8 cellular contexts compared by ENCODE assay signal in genomic region chr17:77316191-77316641, GRCh38.
A peak's percentile ranks its signal among the peaks of the same experiment; 100 is the strongest.
DNase-seq lines count a peak whose midpoint lies in the region; ATAC-seq, FAIRE-seq and TF ChIP-seq lines count a peak whose summit lies in the region.
"Had no signal": no experiment of that assay in that cellular context is flagged by ENCODE, and none has a peak within 500 bp of the region (broad histone marks: within the 10 kb centered on the region; RNA-seq: fewer than 3 reads in every experiment).

No MANE protein-coding gene starts in this region.

- H3K27ac ChIP-seq in HepG2 (ENCODE audit: extremely low read length, insufficient read depth, low read length): peak overlapping the region; percentile 52
- peak overlapping the region; percentile 22 to 64 (median 56) for H3K27ac ChIP-seq in upper lobe of left lung

- TF ChIP-seq EP300 in HepG2 (IDR thresholded peaks at IDR 0.05; ENCODE audit: low read depth in 2 of 2, low read length in 2 of 2): no peak
- no peak for TF ChIP-seq EP300 in HepG2 (CRISPR knock-in tag; IDR thresholded peaks at IDR 0.05; ENCODE audit: borderline replicate concordance)
- TF ChIP-seq EP300 in upper lobe of left lung (IDR thresholded peaks at IDR 0.05): no peak

- intact Hi-C loops in HepG2 (cut with micrococcal nuclease; ENCODE audit: unreplicated experiment): no loop called here

- peak; percentile 66 to 76 for DNase-seq in cardiac fibroblast (ENCODE audit: low read depth in 2 of 2)
- DNase-seq in HepG2 (ENCODE audit: low spot score): no peak
- peak in 1 of 2 donors; percentile 60 for DNase-seq in upper lobe of left lung
- DNase-seq in GM13976 (ENCODE audit: low spot score): no peak
- no peak for DNase-seq in RPMI8226
- DNase-seq in NCI-H1436 (lab: John Stamatoyannopoulos, UW): no peak
- DNase-seq: activated CD4-positive, alpha-beta T cell treated with anti-CD3 and anti-CD28 coated beads for 4 hours had no signal

- ATAC-seq in HepG2 (peak; percentile 67), upper lobe of left lung (ENCODE audit: low FRiP score in 2 of 2) (peak; percentile 42 to 45)

- TF ChIP-seq RAD21 in HepG2 (CRISPR knock-in tag; IDR thresholded peaks at IDR 0.05): no peak

- H3K36me3 ChIP-seq in HepG2 (replicated peaks in 1 of 2; ENCODE audit: control insufficient read depth in 1 of 2, insufficient read depth in 2 of 2, low read length in 2 of 2) (peaks cover 30 to 71% of the 10 kb centered on the region in 2 experiments), upper lobe of left lung (no peaks in the 10 kb centered on the region)

- H3K9me3 ChIP-seq in HepG2 (ENCODE audit: low read length) (no peaks in the 10 kb centered on the region), upper lobe of left lung (no peaks in the 10 kb centered on the region)

- H4K20me1 ChIP-seq in HepG2 (ENCODE audit: insufficient read depth, low read length): peaks cover 57% of the 10 kb centered on the region; the same call in 1 of the 2 replicates

- H3K27ac Mint-ChIP-seq in IgD-negative memory B cell: peak overlapping the region in 2 of 3 donors; percentile 27 to 39

- H3K79me2 ChIP-seq in HepG2 (ENCODE audit: insufficient read depth, low read length): peaks cover 80% of the 10 kb centered on the region

- H2AFZ ChIP-seq in HepG2 (ENCODE audit: low read length): no peak overlapping the region

- H3K4me3 Mint-ChIP-seq in IgD-negative memory B cell: peak overlapping the region in 1 of 4 donors; percentile 57

- no peak for FAIRE-seq in HepG2 (lab: Jason Lieb, UNC)

- peaks cover 41 to 44% (median 41%) of the 10 kb centered on the region in 3 donors for H3K4me1 Mint-ChIP-seq in IgD-negative memory B cell

- no peaks in the 10 kb centered on the region for H3K9me3 Mint-ChIP-seq in IgD-negative memory B cell

- H3K27me3 ChIP-seq in HepG2 (ENCODE audit: control insufficient read depth in 1 of 2, insufficient read depth in 2 of 2, low read length in 2 of 2) (no peaks in the 10 kb centered on the region), upper lobe of left lung (no peaks in the 10 kb centered on the region)

- H3K27me3 Mint-ChIP-seq in IgD-negative memory B cell: peaks cover 7% of the 10 kb centered on the region

- 0 out of 2 replicates have a peak overlapping the region, but pooled peaks have one; percentile 16 for H3K4me2 ChIP-seq in HepG2 (ENCODE audit: low read depth, low read length)

- H3K4me1 ChIP-seq in HepG2 (ENCODE audit: insufficient read depth, low read length) (peaks cover 55% of the 10 kb centered on the region), upper lobe of left lung (peaks cover 33 to 50% (median 41%) of the 10 kb centered on the region in 4 donors)

- WGBS in HepG2 (ENCODE audit: low lambda C conversion rate): 78% methylated on average over 14 of the region's 14 CpGs
- WGBS in upper lobe of left lung, 2 donors: 81 to 90% methylated on average over 11 to 13 of the region's 14 CpGs

- no peaks in the 10 kb centered on the region for H3K36me3 Mint-ChIP-seq in IgD-negative memory B cell

- no peak for TF ChIP-seq POLR2A in HepG2 (IDR thresholded peaks at IDR 0.05; ENCODE audit: insufficient read depth in 1 of 2, low read depth in 2 of 2, low read length in 2 of 2)
- no peak for TF ChIP-seq POLR2A in upper lobe of left lung (IDR thresholded peaks at IDR 0.05)

- no peak overlapping the region for H3K4me3 ChIP-seq in cardiac fibroblast (replicated peaks in 1 of 2; ENCODE audit: low read depth in 2 of 2, low read length in 2 of 2)
- peak overlapping the region in 1 of 3 experiments; percentile 3; a peak in 1 of 6 replicates for H3K4me3 ChIP-seq in HepG2 (replicated peaks in 1 of 3; ENCODE audit: insufficient read depth in 1 of 3, low read depth in 2 of 3, low read length in 3 of 3)
- no peak overlapping the region for H3K4me3 ChIP-seq in upper lobe of left lung

- CTCF ChIA-PET in HepG2 (lab: Yijun Ruan, JAX; ENCODE audit: low intra/inter-chr PET ratio, low total read pairs): no interaction called here

- no TSS peak for BruUV-seq in HepG2 (replicated peaks; lab: Mats Ljungman, UMichigan)

- no peak overlapping the region for H3K9ac ChIP-seq in HepG2 (ENCODE audit: insufficient read depth, low read depth, low read length)

- no peak for TF ChIP-seq CTCF in cardiac fibroblast (IDR thresholded peaks at IDR 0.05; ENCODE audit: low read depth, low read length)
- no peak; the same call in 1 of the 2 replicates for TF ChIP-seq CTCF in HepG2 (CRISPR knock-in tag; IDR thresholded peaks at IDR 0.05)
- TF ChIP-seq CTCF in upper lobe of left lung (IDR thresholded peaks at IDR 0.05): no peak
- TF ChIP-seq CTCF in GM13976 (IDR thresholded peaks at IDR 0.05; ENCODE audit: borderline replicate concordance, control extremely low read depth, extremely low read depth, insufficient read depth, missing control alignments): no peak

- in situ Hi-C loops in HepG2 (cut with HindIII; ENCODE audit: extremely low pct_ligation_motif_present, low pct_unique_long_range_greater_than_20kb): no loop called here
- in situ Hi-C loops in GM13976 (cut with MboI; ENCODE audit: low sequenced_read_pairs, unreplicated experiment): no loop called here

- POLR2A ChIA-PET in HepG2 (lab: Yijun Ruan, JAX): no interaction called here

TF ChIP-seq in HepG2, 621 proteins besides CTCF, POLR2A, EP300 and RAD21 (continues in another document):
- TF ChIP-seq ZNF687 (CRISPR knock-in tag; IDR thresholded peaks at IDR 0.05): peak; percentile 70
- TF ChIP-seq ZNF101 (CRISPR knock-in tag; IDR thresholded peaks at IDR 0.05; ENCODE audit: borderline replicate concordance, low read depth): no peak
- TF ChIP-seq ZNF773 (CRISPR knock-in tag; IDR thresholded peaks at IDR 0.05; ENCODE audit: borderline replicate concordance): 0 out of 2 replicates have a peak, but pooled peaks have one; percentile 30
- TF ChIP-seq ZBTB8A (CRISPR knock-in tag; IDR thresholded peaks at IDR 0.05; ENCODE audit: borderline replicate concordance, low read depth): no peak
- TF ChIP-seq EZH2 (conservative IDR thresholded peaks at IDR 0.05; ENCODE audit: low read depth, low read length): no peak
- peak; percentile 49; the same call in 1 of the 2 replicates for TF ChIP-seq ZBED4 (CRISPR knock-in tag; IDR thresholded peaks at IDR 0.05; ENCODE audit: borderline replicate concordance)
- no peak for TF ChIP-seq ZNF543 (CRISPR knock-in tag; IDR thresholded peaks at IDR 0.05)
- no peak for TF ChIP-seq ZNF567 (CRISPR knock-in tag; IDR thresholded peaks at IDR 0.05; ENCODE audit: borderline replicate concordance)
- no peak for TF ChIP-seq ATF3 (CRISPR knock-in tag; IDR thresholded peaks at IDR 0.05)

Comparison
In these comparisons a context has a peak if more than half of its experiments do, and no peak if none do; other contexts are left out.
1. DNase-seq: peak in cardiac fibroblast (2 of 2); none in HepG2 (single experiment), GM13976 (single experiment), RPMI8226 (single experiment) and NCI-H1436 (single experiment).